8 cellular contexts compared by ENCODE assay signal in the genomic region with DNA sequence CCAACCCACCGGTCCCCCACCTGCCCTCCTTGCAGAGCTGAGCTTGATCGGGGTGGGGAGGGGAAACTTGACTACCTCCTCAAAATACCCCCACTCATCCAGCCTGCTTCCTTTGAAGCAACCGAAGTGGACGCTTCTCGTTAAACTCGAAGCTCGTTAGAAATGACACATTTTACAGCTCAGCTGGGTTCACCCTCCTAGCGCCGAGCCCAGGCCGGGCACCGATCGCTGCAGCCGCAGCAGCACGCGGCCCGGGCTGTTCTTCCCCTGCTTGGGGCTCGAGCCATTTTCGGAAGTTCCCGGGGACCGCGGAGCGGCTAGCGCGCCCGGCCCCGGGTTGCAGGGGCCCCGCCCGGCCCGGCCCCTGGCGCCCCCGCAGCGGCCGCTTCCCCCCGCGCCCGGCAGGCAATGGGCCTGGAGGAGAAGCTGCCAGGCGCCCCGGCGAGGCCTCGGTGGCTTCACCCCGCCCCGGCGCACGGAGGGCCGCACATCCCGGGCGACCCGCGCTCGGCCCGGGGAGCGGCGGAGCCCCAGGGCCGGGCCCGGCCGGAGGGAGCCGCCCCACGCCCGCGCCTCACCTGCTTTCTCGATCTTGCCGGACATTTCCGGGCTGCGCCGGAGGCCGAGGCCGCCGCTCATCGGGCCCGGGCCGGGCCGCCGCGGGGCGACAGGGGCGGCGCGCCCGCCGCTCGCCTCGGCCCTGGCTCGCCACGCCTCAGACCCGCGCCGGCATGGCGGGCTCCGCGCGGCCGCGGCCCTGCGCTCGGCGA. TPM values are rescaled to one million over a fixed set of nuclear protein-coding genes. Genes with fewer than 3 reads are reported as not detected.
DNase-seq lines count a peak whose midpoint lies in the region; ATAC-seq, FAIRE-seq and TF ChIP-seq lines count a peak whose summit lies in the region.

No MANE protein-coding gene starts in this region.

- DNase-seq in K562 (ENCODE audit: extremely low read depth in 1 of 4, low spot score in 3 of 4) (peak; percentile 34 to 79 (median 71)), small intestine (peak; percentile 32), GDM1 (lab: John Stamatoyannopoulos, UW) (no peak), GM19238 (ENCODE audit: insufficient read length, low spot score) (no peak)

- CTCF ChIA-PET in K562 (lab: Yijun Ruan, JAX; ENCODE audit: low intra/inter-chr PET ratio): interaction anchor here (0.5 to 5.8 kb wide), 8 partner anchors 23 to 529 kb away, joined by 3 to 79 read pairs (median 4); no protein-coding TSS in a partner anchor

- peaks cover 32% of the 10 kb centered on the region for H4K20me1 ChIP-seq in K562 (replicated peaks; ENCODE audit: control insufficient read depth, insufficient read depth, low read length)

- H3K9me3 ChIP-seq in K562 (replicated peaks; ENCODE audit: control insufficient read depth, insufficient read depth, low read depth, low read length): no peaks in the 10 kb centered on the region
- H3K9me3 ChIP-seq in iPS-18c (ENCODE audit: control insufficient read depth, insufficient read depth, low read length): no peaks in the 10 kb centered on the region
- H3K9me3 ChIP-seq in small intestine (ENCODE audit: control insufficient read depth, low read depth): no peaks in the 10 kb centered on the region

- 2% methylated on average over 31 of the region's 96 CpGs for WGBS in K562 (ENCODE audit: insufficient coverage, low coverage, missing lambda C conversion rate)
- WGBS in small intestine, 3 donors: 0 to 1% (median 0%) methylated on average over 38 to 96 of the region's 96 CpGs

- H3K4me3 ChIP-seq in K562: peak overlapping the region; percentile 64
- H3K4me3 ChIP-seq in iPS-18c (ENCODE audit: insufficient read depth, low read depth, low read length): peak overlapping the region; percentile 64
- H3K4me3 ChIP-seq in small intestine (ENCODE audit: low read depth in 1 of 2, low read length in 2 of 2): peak overlapping the region; percentile 82 to 83

- H3K36me3 ChIP-seq in K562 (ENCODE audit: control insufficient read depth, insufficient read depth, low read length): peaks cover 5% of the 10 kb centered on the region; the same call in 1 of the 3 replicates
- H3K36me3 ChIP-seq in small intestine (ENCODE audit: control insufficient read depth in 2 of 2, insufficient read depth in 2 of 2, low read length in 2 of 2): no peaks in the 10 kb centered on the region

- H2AFZ ChIP-seq in K562 (ENCODE audit: low read depth, low read length): peak overlapping the region; percentile 62

- FAIRE-seq in K562 (lab: Jason Lieb, UNC) (no peak), small intestine (lab: Jason Lieb, UNC) (no peak)

- H3K27me3 ChIP-seq in K562 (ENCODE audit: control insufficient read depth in 2 of 2, insufficient read depth in 2 of 2, low read length in 2 of 2) (no peaks in the 10 kb centered on the region), small intestine (ENCODE audit: control insufficient read depth in 2 of 2, insufficient read depth in 2 of 2, low read length in 2 of 2) (no peaks in the 10 kb centered on the region)

- peaks cover 42% of the 10 kb centered on the region for H3K79me2 ChIP-seq in K562 (ENCODE audit: control insufficient read depth, insufficient read depth, low read length)

- no peak for TF ChIP-seq EP300 in K562 (IDR thresholded peaks at IDR 0.05; ENCODE audit: low read length)

- intact Hi-C loops in K562 (cut with micrococcal nuclease): no loop called here

- BruUV-seq in K562 (replicated peaks; lab: Mats Ljungman, UMichigan): no TSS peak

- TF ChIP-seq RAD21 in K562 (CRISPR knock-in tag; conservative IDR thresholded peaks at IDR 0.05 in 1 of 2, IDR thresholded peaks at IDR 0.05 in 1 of 2): no peak

- ATAC-seq in GM18498 (IDR thresholded peaks at IDR 0.05; ENCODE audit: unreplicated experiment): peak; percentile 39
- peak; percentile 25 for ATAC-seq in HG02759 (IDR thresholded peaks at IDR 0.05; ENCODE audit: unreplicated experiment)
- ATAC-seq in K562: peak; percentile 55

- peak overlapping the region; percentile 63 to 93 for H3K9ac ChIP-seq in K562 (ENCODE audit: insufficient read depth in 1 of 2, low read depth in 2 of 2, low read length in 2 of 2)

- peak overlapping the region; percentile 51; the same call in 1 of the 3 replicates for H3K27ac ChIP-seq in K562 (ENCODE audit: extremely low read depth, low read depth, low read length)
- H3K27ac ChIP-seq in small intestine (ENCODE audit: low read depth in 1 of 2, low read length in 1 of 2): peak overlapping the region; percentile 86 to 90

- peak overlapping the region; percentile 84 for H3K4me2 ChIP-seq in K562 (ENCODE audit: insufficient read depth, low read length)

- no peak for TF ChIP-seq CTCF in K562 (IDR thresholded peaks at IDR 0.05 in 2 of 3, conservative IDR thresholded peaks at IDR 0.05 in 1 of 3; ENCODE audit: insufficient read depth in 2 of 3, low read depth in 1 of 3, low read length in 3 of 3)

- H3K9me1 ChIP-seq in K562 (ENCODE audit: control insufficient read depth, insufficient read depth, low read length): peaks cover under 1% of the 10 kb centered on the region

- POLR2A ChIA-PET in K562 (lab: Yijun Ruan, JAX): interaction anchor here (0.8 to 0.9 kb wide), 2 partner anchors 142 to 429 kb away, joined by 3 to 4 read pairs; no protein-coding TSS in a partner anchor

- H3K4me1 ChIP-seq in K562 (replicated peaks in 1 of 2; ENCODE audit: control insufficient read depth in 2 of 2, insufficient read depth in 2 of 2, low read length in 2 of 2) (peaks cover 13 to 28% of the 10 kb centered on the region in 2 experiments; a peak in 4 of 5 replicates), small intestine (ENCODE audit: control insufficient read depth in 2 of 2, insufficient read depth in 1 of 2, low read depth in 1 of 2, low read length in 1 of 2) (peaks cover 18 to 30% of the 10 kb centered on the region in 2 donors)

- TF ChIP-seq POLR2A in Raji (IDR thresholded peaks at IDR 0.05; ENCODE audit: insufficient read depth, low read depth, low read length): peak; percentile 23; the same call in 1 of the 2 replicates
- no peak for TF ChIP-seq POLR2A in K562 (conservative IDR thresholded peaks at IDR 0.05)

- in situ Hi-C loops in K562 (cut with MboI): no loop called here

TF ChIP-seq in K562, 482 proteins besides CTCF, POLR2A, EP300 and RAD21 (continues in another document):
- TF ChIP-seq, protein P1, sequence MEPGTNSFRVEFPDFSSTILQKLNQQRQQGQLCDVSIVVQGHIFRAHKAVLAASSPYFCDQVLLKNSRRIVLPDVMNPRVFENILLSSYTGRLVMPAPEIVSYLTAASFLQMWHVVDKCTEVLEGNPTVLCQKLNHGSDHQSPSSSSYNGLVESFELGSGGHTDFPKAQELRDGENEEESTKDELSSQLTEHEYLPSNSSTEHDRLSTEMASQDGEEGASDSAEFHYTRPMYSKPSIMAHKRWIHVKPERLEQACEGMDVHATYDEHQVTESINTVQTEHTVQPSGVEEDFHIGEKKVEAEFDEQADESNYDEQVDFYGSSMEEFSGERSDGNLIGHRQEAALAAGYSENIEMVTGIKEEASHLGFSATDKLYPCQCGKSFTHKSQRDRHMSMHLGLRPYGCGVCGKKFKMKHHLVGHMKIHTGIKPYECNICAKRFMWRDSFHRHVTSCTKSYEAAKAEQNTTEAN (CRISPR knock-in tag; IDR thresholded peaks at IDR 0.05): peak; percentile 37; the same call in 1 of the 2 replicates
- TF ChIP-seq ERF (CRISPR knock-in tag; IDR thresholded peaks at IDR 0.05) (0 out of 2 replicates have a peak, but pooled peaks have one; percentile 40), ZFX (CRISPR knock-in tag; IDR thresholded peaks at IDR 0.05) (peak; percentile 4; the same call in 1 of the 2 replicates)
- TF ChIP-seq, protein P2, sequence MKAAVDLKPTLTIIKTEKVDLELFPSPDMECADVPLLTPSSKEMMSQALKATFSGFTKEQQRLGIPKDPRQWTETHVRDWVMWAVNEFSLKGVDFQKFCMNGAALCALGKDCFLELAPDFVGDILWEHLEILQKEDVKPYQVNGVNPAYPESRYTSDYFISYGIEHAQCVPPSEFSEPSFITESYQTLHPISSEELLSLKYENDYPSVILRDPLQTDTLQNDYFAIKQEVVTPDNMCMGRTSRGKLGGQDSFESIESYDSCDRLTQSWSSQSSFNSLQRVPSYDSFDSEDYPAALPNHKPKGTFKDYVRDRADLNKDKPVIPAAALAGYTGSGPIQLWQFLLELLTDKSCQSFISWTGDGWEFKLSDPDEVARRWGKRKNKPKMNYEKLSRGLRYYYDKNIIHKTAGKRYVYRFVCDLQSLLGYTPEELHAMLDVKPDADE (conservative IDR thresholded peaks at IDR 0.05; ENCODE audit: control insufficient read depth, low read depth, low read length): 0 out of 2 replicates have a peak, but pooled peaks have one; percentile 5

RNA-seq across cellular contexts. Expression of a gene that starts 0.5 kb away (rescaled TPM):
- total RNA-seq in K562 (2011; cell fraction: chromatin; rRNA removed; ENCODE audit: low replicate concordance): 42.0 and 63.9 TPM in 2 replicates
- total RNA-seq in K562 (2011; cell fraction: nucleolus; rRNA removed): 20.0 and 28.9 TPM in 2 replicates
- 26.3 and 27.1 TPM in 2 replicates for total RNA-seq in K562 (2011; cell fraction: nucleoplasm; rRNA removed)
- 19.9 and 25.5 TPM in 2 replicates for total RNA-seq in K562 (2014; rRNA removed)
- total RNA-seq in K562 (2014; rRNA removed; fragmentation: Illumina TruSeq; extraction: Trizol): 13.7 and 15.8 TPM in 2 replicates
- 17.8 and 19.2 TPM in 2 replicates for total RNA-seq in K562 (2015; rRNA removed; fragmentation: Illumina TruSeq; extraction: Trizol)
- 36.4 and 44.1 TPM in 2 replicates for total RNA-seq in K562 (2021)
- 22.9 and 27.1 TPM in 2 replicates for polyA plus RNA-seq in K562 (2011; rRNA removed)
- 22.7 and 25.8 TPM in 2 replicates for polyA plus RNA-seq in K562 (2011; cell fraction: cytosol; rRNA removed)
- polyA plus RNA-seq in K562 (2011; cell fraction: nucleus; rRNA removed): 26.4 and 33.4 TPM in 2 replicates
- polyA plus RNA-seq in K562 (2012): 25.0 and 32.0 TPM in 2 replicates
- polyA plus RNA-seq in K562 (2014; fragmentation: Illumina TruSeq; extraction: Trizol): 26.6 TPM in 2 replicates
- polyA plus RNA-seq in K562 (2014; fragmentation: Nextera tagmentation; extraction: Ambion mirVana): under 1 TPM; 0.06 to 0.10 TPM
- 23.2 and 27.9 TPM in 2 replicates for polyA plus RNA-seq in K562 (2014; rRNA removed)
- polyA minus RNA-seq in K562 (2011; rRNA and poly(A)+ RNA removed): 19.9 and 22.5 TPM in 2 replicates
- 13.9 and 19.5 TPM in 2 replicates for polyA minus RNA-seq in K562 (2011; cell fraction: cytosol; rRNA and poly(A)+ RNA removed)
- 10.1 and 12.6 TPM in 2 replicates for polyA minus RNA-seq in K562 (2011; cell fraction: nucleus; rRNA and poly(A)+ RNA removed)
- 10 to 100 TPM; 15.4 to 24.6 (median 17.9) TPM for polyA plus RNA-seq in small intestine

Comparison
In these comparisons a context has a peak if more than half of its experiments do, and no peak if none do; other contexts are left out.
1. DNase-seq: peak in K562 (4 of 4) and small intestine (single experiment); none in GDM1 (single experiment) and GM19238 (single experiment).
2. Peak in every context shown above with its lines, with median percentiles within 50 percentile points of each other: ATAC-seq and H3K4me3 ChIP-seq.